ENCODE assay signal across 1 cellular context in genomic region chr5:176695073-176695472, GRCh38.
TF ChIP-seq lines count a peak whose summit lies in the region.

No MANE protein-coding gene starts in this region.

TF ChIP-seq in SK-N-SH, 30 proteins besides CTCF, POLR2A, EP300 and RAD21 (continued from another document):
- no peak for TF ChIP-seq USF2 (IDR thresholded peaks at IDR 0.05; ENCODE audit: borderline replicate concordance, low read depth, low read length)
- TF ChIP-seq FOSL2 (IDR thresholded peaks at IDR 0.05; ENCODE audit: borderline replicate concordance, low read depth), result no peak
- TF ChIP-seq TEAD4 (IDR thresholded peaks at IDR 0.05; ENCODE audit: borderline replicate concordance, insufficient read depth), result no peak
- TF ChIP-seq TCF12 (IDR thresholded peaks at IDR 0.05), result no peak
- TF ChIP-seq MXI1 (IDR thresholded peaks at IDR 0.05; ENCODE audit: low read depth, low read length), result no peak
- TF ChIP-seq GABPA (IDR thresholded peaks at IDR 0.05; ENCODE audit: low read depth), result no peak
- TF ChIP-seq EZH2phosphoT487 (IDR thresholded peaks at IDR 0.05; ENCODE audit: borderline replicate concordance, low read depth), result no peak
